ENCODE assay signal across 8 cellular contexts in the genomic region with DNA sequence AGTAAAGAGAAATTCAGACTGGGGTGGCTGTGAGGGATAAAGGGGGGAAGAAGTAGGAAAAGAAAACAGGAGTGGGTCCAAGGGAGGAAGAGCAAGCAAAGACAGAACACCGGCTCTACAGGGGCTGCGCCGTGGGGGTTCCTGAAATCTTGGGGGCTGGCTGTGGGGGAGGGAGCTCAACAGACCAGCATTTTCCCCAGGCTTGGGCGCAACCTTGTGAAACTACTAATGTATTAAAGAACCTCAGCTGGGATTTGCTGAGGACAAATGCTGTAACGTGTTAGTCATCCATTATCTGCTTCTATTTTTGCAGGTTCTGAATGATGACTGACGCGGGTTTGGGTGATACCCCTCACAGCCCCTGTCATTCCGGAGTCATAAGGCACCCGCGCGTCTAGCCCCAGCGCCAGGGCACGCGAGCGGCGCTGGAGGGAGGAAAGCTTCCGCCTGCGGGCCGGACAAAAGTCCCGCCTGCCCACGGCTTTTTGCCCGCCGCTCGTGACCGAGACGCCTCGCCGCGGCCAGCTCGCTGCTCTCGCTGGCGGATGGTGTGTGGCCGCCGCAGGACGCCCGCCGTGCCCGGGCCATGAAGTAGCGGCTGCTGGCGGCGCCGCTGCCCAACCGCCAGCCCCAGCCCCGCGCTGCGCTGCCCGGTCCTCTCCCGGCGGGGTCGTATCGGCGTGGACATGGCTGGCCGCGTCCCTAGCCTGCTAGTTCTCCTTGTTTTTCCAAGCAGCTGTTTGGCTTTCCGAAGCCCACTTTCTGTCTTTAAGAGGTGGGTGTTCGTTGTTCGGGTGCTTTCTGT.
DNase-seq lines count a peak whose midpoint lies in the region; ATAC-seq and TF ChIP-seq lines count a peak whose summit lies in the region.

No MANE protein-coding gene starts in this region.

- no peak overlapping the region for H3K9ac ChIP-seq in SU-DHL-6 (ENCODE audit: low read length)

- no peak overlapping the region for H3K4me3 ChIP-seq in SU-DHL-6 (ENCODE audit: insufficient read depth, low read length, poor library complexity, severe bottlenecking)
- H3K4me3 ChIP-seq in breast epithelium = peak overlapping the region; percentile 70 to 80 (median 79)
- peak overlapping the region; percentile 54 to 87 (median 77) for H3K4me3 ChIP-seq in sigmoid colon

- H3K27me3 ChIP-seq in SU-DHL-6 (ENCODE audit: low read length) (no peaks in the 10 kb centered on the region), breast epithelium (no peaks in the 10 kb centered on the region), sigmoid colon (no peaks in the 10 kb centered on the region)

- WGBS in sigmoid colon, 2 donors = 2 to 3% methylated on average over 57 of the region's 57 CpGs

- no peak for TF ChIP-seq EP300 in sigmoid colon (IDR thresholded peaks at IDR 0.05)

- no peak overlapping the region for H2AFZ ChIP-seq in SU-DHL-6 (ENCODE audit: low read depth, low read length, severe bottlenecking)

- H3K9me3 ChIP-seq in SU-DHL-6 (ENCODE audit: insufficient read depth, low read length) (no peaks in the 10 kb centered on the region), breast epithelium (no peaks in the 10 kb centered on the region), sigmoid colon (no peaks in the 10 kb centered on the region)

- TF ChIP-seq CTCF in SU-DHL-6 (IDR thresholded peaks at IDR 0.05; ENCODE audit: insufficient read depth, low read length, poor library complexity, severe bottlenecking) (no peak), breast epithelium (IDR thresholded peaks at IDR 0.05) (no peak), sigmoid colon (IDR thresholded peaks at IDR 0.05) (no peak)

- H3K27ac ChIP-seq in SU-DHL-6 (ENCODE audit: low read depth, low read length) (no peak overlapping the region), breast epithelium (peak overlapping the region; percentile 86), sigmoid colon (peak overlapping the region; percentile 85 to 91 (median 88))

- no peaks in the 10 kb centered on the region for H3K36me3 ChIP-seq in SU-DHL-6 (ENCODE audit: low read length)
- H3K36me3 ChIP-seq in breast epithelium = no peaks in the 10 kb centered on the region
- peaks cover 0 to 2% (median 0%) of the 10 kb centered on the region in 4 donors for H3K36me3 ChIP-seq in sigmoid colon

- ATAC-seq in GM21515 (IDR thresholded peaks at IDR 0.05; ENCODE audit: unreplicated experiment) = peak; percentile 75

- H3K79me2 ChIP-seq in SU-DHL-6 (ENCODE audit: insufficient read depth, low read length) = no peaks in the 10 kb centered on the region

- H3F3A ChIP-seq in SU-DHL-6 (ENCODE audit: insufficient read depth) = no peaks in the 10 kb centered on the region

- TF ChIP-seq POLR2A in breast epithelium (IDR thresholded peaks at IDR 0.05) (no peak), sigmoid colon (IDR thresholded peaks at IDR 0.05) (no peak)

- H3K4me1 ChIP-seq in breast epithelium (no peaks in the 10 kb centered on the region), sigmoid colon (peaks cover 0 to 51% (median 28%) of the 10 kb centered on the region in 4 donors)

- H3K9me2 ChIP-seq in SU-DHL-6 (replicated peaks; ENCODE audit: insufficient read depth, low read length) = no peaks in the 10 kb centered on the region

- H4K20me1 ChIP-seq in SU-DHL-6 (ENCODE audit: low read depth, low read length) = no peaks in the 10 kb centered on the region

- peak overlapping the region; percentile 25 for H3K4me2 ChIP-seq in SU-DHL-6 (ENCODE audit: low read depth, low read length, poor library complexity, severe bottlenecking)

- intact Hi-C loops in breast epithelium (cut with DNase I; ENCODE audit: low total_unique reads) = no loop called here
- intact Hi-C loops in sigmoid colon (cut with DNase I) = loop anchor here (5.0 to 10.0 kb wide), 2 partner anchors 83 to 241 kb away; no protein-coding TSS in a partner anchor

- DNase-seq in Daoy (ENCODE audit: low read depth) (peak; percentile 72), HT1080 (ENCODE audit: low read depth) (peak; percentile 84), breast epithelium (ENCODE audit: low spot score in 2 of 2) (no peak), iPS-NIHi11 (ENCODE audit: low spot score) (peak; percentile 57), sigmoid colon (peak; percentile 81), NCI-H2107 treated with DMSO at 0.1 percent for 48 hours (lab: John Stamatoyannopoulos, UW; ENCODE audit: unreplicated experiment) (no peak)

Comparison
In these comparisons a context has a peak if more than half of its experiments do, and no peak if none do; other contexts are left out.
1. DNase-seq: peak in Daoy (single experiment), HT1080 (single experiment), iPS-NIHi11 (single experiment) and sigmoid colon (single experiment); none in breast epithelium (0 of 2) and NCI-H2107 treated with DMSO at 0.1 percent for 48 hours (single experiment).